22 cellular contexts compared by ENCODE assay signal in genomic region chr18:32910694-32911296, GRCh38.
"Had no signal": no experiment of that assay in that cellular context is flagged by ENCODE, and none has a peak within 500 bp of the region (broad histone marks: within the 10 kb centered on the region; RNA-seq: fewer than 3 reads in every experiment).

No MANE protein-coding gene starts in this region.

- H3K36me3 ChIP-seq: cardiac muscle cell, gastroesophageal sphincter, thyroid gland, vagina had no signal

- H3K4me3 Mint-ChIP-seq: activated CD8-positive, alpha-beta memory T cell treated with anti-CD3 and anti-CD28 coated beads, Interleukin-2, amount 10 ng/mL, durations not matched to agents 7 days and 5 days; activated naive CD8-positive, alpha-beta T cell treated with anti-CD3 and anti-CD28 coated beads for 36 hours; activated T-cell treated with anti-CD3 and anti-CD28 coated beads, Interleukin-2, amount 50 U/mL, for 4 hours; naive thymus-derived CD4-positive, alpha-beta T cell; stimulated activated effector memory CD8-positive, alpha-beta T cell treated with anti-CD3 and anti-CD28 coated beads, Interleukin-12 subunit alpha, Interleukin-12 subunit beta, amount 100 ng/mL, for 72 hours had no signal

- H3K4me1 ChIP-seq: gastroesophageal sphincter, vagina had no signal

- H3K9me3 ChIP-seq: gastroesophageal sphincter, thyroid gland, vagina had no signal

- H3K27ac ChIP-seq: cardiac muscle cell, coronary artery, gastroesophageal sphincter, hepatocyte, thyroid gland, vagina had no signal

- DNase-seq: activated CD4-positive, alpha-beta T cell treated with anti-CD3 and anti-CD28 coated beads, Interleukin-2, amount 50 U/mL, for 48 hours; activated CD4-positive, CD25-positive, alpha-beta regulatory T cell treated with anti-CD3 and anti-CD28 coated beads, Interleukin-2, amount 50 U/mL, for 72 hours; activated CD8-positive, alpha-beta memory T cell treated with anti-CD3 and anti-CD28 coated beads, Interleukin-2, amount 10 ng/mL, durations not matched to agents 7 days and 5 days; activated gamma-delta T cell; activated naive CD8-positive, alpha-beta T cell treated with anti-CD3 and anti-CD28 coated beads for 36 hours; activated T-cell treated with anti-CD3 and anti-CD28 coated beads, Interleukin-2, amount 50 U/mL, for 4 hours; anterior cingulate cortex; effector CD4-positive, alpha-beta T cell; left colon; naive thymus-derived CD4-positive, alpha-beta T cell; nucleus accumbens; right cardiac atrium; T-helper 2 cell had no signal

- H3K36me3 Mint-ChIP-seq: activated CD8-positive, alpha-beta memory T cell treated with anti-CD3 and anti-CD28 coated beads, Interleukin-2, amount 10 ng/mL, durations not matched to agents 7 days and 5 days; activated naive CD8-positive, alpha-beta T cell treated with anti-CD3 and anti-CD28 coated beads for 36 hours; stimulated activated effector memory CD8-positive, alpha-beta T cell treated with anti-CD3 and anti-CD28 coated beads, Interleukin-12 subunit alpha, Interleukin-12 subunit beta, amount 100 ng/mL, for 72 hours had no signal

- ATAC-seq: activated CD8-positive, alpha-beta memory T cell treated with anti-CD3 and anti-CD28 coated beads, Interleukin-2, amount 10 ng/mL, durations not matched to agents 7 days and 5 days; activated T-cell treated with anti-CD3 and anti-CD28 coated beads, Interleukin-2, amount 50 U/mL, for 4 hours; gastroesophageal sphincter; left colon; naive thymus-derived CD4-positive, alpha-beta T cell; right cardiac atrium; stimulated activated effector memory CD8-positive, alpha-beta T cell treated with anti-CD3 and anti-CD28 coated beads, Interleukin-12 subunit alpha, Interleukin-12 subunit beta, amount 100 ng/mL, for 72 hours had no signal

- H2AFZ ChIP-seq: hepatocyte had no signal

- H3K27ac Mint-ChIP-seq: activated CD8-positive, alpha-beta memory T cell treated with anti-CD3 and anti-CD28 coated beads, Interleukin-2, amount 10 ng/mL, durations not matched to agents 7 days and 5 days; activated naive CD8-positive, alpha-beta T cell treated with anti-CD3 and anti-CD28 coated beads for 36 hours; naive thymus-derived CD4-positive, alpha-beta T cell; stimulated activated effector memory CD8-positive, alpha-beta T cell treated with anti-CD3 and anti-CD28 coated beads, Interleukin-12 subunit alpha, Interleukin-12 subunit beta, amount 100 ng/mL, for 72 hours had no signal

- H3K27me3 Mint-ChIP-seq: activated CD8-positive, alpha-beta memory T cell treated with anti-CD3 and anti-CD28 coated beads, Interleukin-2, amount 10 ng/mL, durations not matched to agents 7 days and 5 days; activated naive CD8-positive, alpha-beta T cell treated with anti-CD3 and anti-CD28 coated beads for 36 hours had no signal

- H3K4me1 Mint-ChIP-seq: activated CD8-positive, alpha-beta memory T cell treated with anti-CD3 and anti-CD28 coated beads, Interleukin-2, amount 10 ng/mL, durations not matched to agents 7 days and 5 days; activated naive CD8-positive, alpha-beta T cell treated with anti-CD3 and anti-CD28 coated beads for 36 hours; naive thymus-derived CD4-positive, alpha-beta T cell; stimulated activated effector memory CD8-positive, alpha-beta T cell treated with anti-CD3 and anti-CD28 coated beads, Interleukin-12 subunit alpha, Interleukin-12 subunit beta, amount 100 ng/mL, for 72 hours had no signal

- H3K4me2 ChIP-seq: hepatocyte had no signal

- H3K4me3 ChIP-seq: cardiac muscle cell, coronary artery, gastroesophageal sphincter, hepatocyte, lung, thyroid gland, vagina had no signal

- FAIRE-seq: TTC549 had no signal

- H3K79me2 ChIP-seq: hepatocyte had no signal

- H3K27me3 ChIP-seq: cardiac muscle cell, gastroesophageal sphincter, hepatocyte, thyroid gland, vagina had no signal
